32 cellular contexts compared by ENCODE assay signal in the genomic region with DNA sequence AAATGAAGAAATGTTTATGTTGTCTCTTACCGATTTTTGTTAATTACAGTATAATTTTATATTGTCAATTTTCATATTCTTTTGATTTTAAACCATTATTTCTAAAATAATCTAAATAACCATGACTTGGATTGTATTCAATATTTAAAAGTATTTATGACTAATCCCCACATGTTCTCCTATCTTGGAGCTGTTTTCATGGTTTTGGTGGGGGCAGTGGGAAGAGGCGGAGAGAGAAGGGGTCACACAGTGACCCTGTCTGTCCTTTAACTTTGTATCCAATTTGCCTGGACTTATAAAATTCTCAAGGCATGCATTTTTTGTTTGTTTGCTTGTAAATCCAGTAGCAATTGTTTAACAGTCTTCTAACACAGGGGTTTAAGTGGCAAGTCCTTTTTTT.
"Had no signal": no experiment of that assay in that cellular context is flagged by ENCODE, and none has a peak within 500 bp of the region (broad histone marks: within the 10 kb centered on the region; RNA-seq: fewer than 3 reads in every experiment).

No MANE protein-coding gene starts in this region.

- FAIRE-seq: TTC549 had no signal

- H3K4me2 ChIP-seq: SK-N-SH had no signal

- H3K27me3 ChIP-seq: SJSA1 had no signal

- H3K36me3 Mint-ChIP-seq: activated CD8-positive, alpha-beta memory T cell treated with anti-CD3 and anti-CD28 coated beads, Interleukin-2, amount 10 ng/mL, durations not matched to agents 7 days and 5 days; activated naive CD4-positive, alpha-beta T cell treated with anti-CD3 and anti-CD28 coated beads, Interleukin-2, amount 50 U/mL, for 24 hours; activated naive CD8-positive, alpha-beta T cell treated with anti-CD3 and anti-CD28 coated beads, Interleukin-2, amount 10 ng/mL, durations not matched to agents 7 days and 5 days had no signal

- H3K9ac ChIP-seq: SK-N-SH had no signal

- H3K36me3 ChIP-seq: SJSA1 had no signal

- H3K9me3 Mint-ChIP-seq: activated B cell treated with CpG ODN at 0.5 μM for 24 hours; activated CD4-positive, alpha-beta memory T cell treated with anti-CD3 and anti-CD28 coated beads, Interleukin-2, amount 10 ng/mL, durations not matched to agents 7 days and 5 days; activated naive CD4-positive, alpha-beta T cell treated with anti-CD3 and anti-CD28 coated beads, Interleukin-2, amount 50 U/mL, for 24 hours; activated naive CD8-positive, alpha-beta T cell treated with anti-CD3 and anti-CD28 coated beads, Interleukin-2, amount 10 ng/mL, durations not matched to agents 7 days and 5 days; activated T-helper 17 cell treated with anti-CD3 and anti-CD28 coated beads, Interleukin-2, amount 50 U/mL, for 72 hours; T-helper 1 cell treated with Interleukin-12 subunit alpha and Interleukin-12 subunit beta and Interleukin-4 antibody, amounts not matched to agents 30 μg/mL and 1 μg/mL, for 36 hours; T-helper 2 cell treated with Interferon-gamma antibody and Interleukin-4, amounts not matched to agents 5 μg/mL and 100 μg/mL, for 36 hours had no signal

- H3K27ac Mint-ChIP-seq: activated B cell treated with CpG ODN at 0.5 μM for 24 hours; activated CD4-positive, alpha-beta memory T cell treated with anti-CD3 and anti-CD28 coated beads, Interleukin-2, amount 10 ng/mL, durations not matched to agents 7 days and 5 days; activated CD8-positive, alpha-beta memory T cell treated with anti-CD3 and anti-CD28 coated beads, Interleukin-2, amount 10 ng/mL, durations not matched to agents 7 days and 5 days; activated naive CD4-positive, alpha-beta T cell treated with anti-CD3 and anti-CD28 coated beads, Interleukin-2, amount 50 U/mL, for 24 hours; activated naive CD8-positive, alpha-beta T cell treated with anti-CD3 and anti-CD28 coated beads, Interleukin-2, amount 10 ng/mL, durations not matched to agents 7 days and 5 days; activated T-cell treated with anti-CD3 and anti-CD28 coated beads, Interleukin-2, amount 50 U/mL, for 72 hours; activated T-helper 17 cell treated with anti-CD3 and anti-CD28 coated beads, Interleukin-2, amount 50 U/mL, for 72 hours; T-helper 1 cell treated with Interleukin-12 subunit alpha and Interleukin-12 subunit beta and Interleukin-4 antibody, amounts not matched to agents 30 μg/mL and 1 μg/mL, for 36 hours; T-helper 2 cell treated with Interferon-gamma antibody and Interleukin-4, amounts not matched to agents 5 μg/mL and 100 μg/mL, for 36 hours had no signal

- H3K4me3 ChIP-seq: SJSA1 had no signal

- H3K4me1 Mint-ChIP-seq: activated B cell treated with CpG ODN at 0.5 μM for 24 hours; activated CD4-positive, alpha-beta memory T cell treated with anti-CD3 and anti-CD28 coated beads, Interleukin-2, amount 10 ng/mL, durations not matched to agents 7 days and 5 days; activated CD8-positive, alpha-beta memory T cell treated with anti-CD3 and anti-CD28 coated beads, Interleukin-2, amount 10 ng/mL, durations not matched to agents 7 days and 5 days; activated naive CD4-positive, alpha-beta T cell treated with anti-CD3 and anti-CD28 coated beads, Interleukin-2, amount 50 U/mL, for 24 hours; activated naive CD8-positive, alpha-beta T cell treated with anti-CD3 and anti-CD28 coated beads, Interleukin-2, amount 10 ng/mL, durations not matched to agents 7 days and 5 days; activated T-helper 17 cell treated with anti-CD3 and anti-CD28 coated beads, Interleukin-2, amount 50 U/mL, for 72 hours had no signal

- DNase-seq: activated B cell treated with CpG ODN at 0.5 μM for 24 hours; activated CD4-positive, alpha-beta memory T cell treated with anti-CD3 and anti-CD28 coated beads, Interleukin-2, amount 10 ng/mL, durations not matched to agents 7 days and 5 days; activated CD4-positive, alpha-beta T cell treated with anti-CD3 and anti-CD28 coated beads for 4 hours; activated CD4-positive, alpha-beta T cell treated with anti-CD3 and anti-CD28 coated beads, Interleukin-2, amount 50 U/mL, for 1 hour; activated CD4-positive, CD25-positive, alpha-beta regulatory T cell treated with anti-CD3 and anti-CD28 coated beads, Interleukin-2, amount 50 U/mL, for 72 hours; activated CD8-positive, alpha-beta memory T cell treated with anti-CD3 and anti-CD28 coated beads for 24 hours; activated CD8-positive, alpha-beta memory T cell treated with anti-CD3 and anti-CD28 coated beads, Interleukin-2, amount 10 ng/mL, durations not matched to agents 7 days and 5 days; activated CD8-positive, alpha-beta memory T cell treated with anti-CD3 and anti-CD28 coated beads, Interleukin-2, amount 50 U/mL, for 48 hours; activated effector memory CD4-positive, alpha-beta T cell treated with anti-CD3 and anti-CD28 coated beads, Interleukin-2, amount 50 U/mL, for 16 hours; activated naive CD4-positive, alpha-beta T cell; activated naive CD8-positive, alpha-beta T cell treated with anti-CD3 and anti-CD28 coated beads, Interleukin-2, amount 10 ng/mL, durations not matched to agents 7 days and 5 days; activated T-cell treated with anti-CD3 and anti-CD28 coated beads, Interleukin-2, amount 50 U/mL, for 72 hours; NCI-H1048; NCI-H1105 treated with DMSO at 0.1 percent for 48 hours; NCI-H1436; NCI-H1694; NCI-H1930; NCI-H2081 treated with DMSO at 0.1 percent for 48 hours; NCI-H226; NCI-H446 treated with DMSO at 0.1 percent for 48 hours; NCI-H524; NCI-H69; SHP77; SK-N-SH had no signal

- H3K4me3 Mint-ChIP-seq: activated B cell treated with CpG ODN at 0.5 μM for 24 hours; activated CD4-positive, alpha-beta memory T cell treated with anti-CD3 and anti-CD28 coated beads, Interleukin-2, amount 10 ng/mL, durations not matched to agents 7 days and 5 days; activated CD8-positive, alpha-beta memory T cell treated with anti-CD3 and anti-CD28 coated beads, Interleukin-2, amount 10 ng/mL, durations not matched to agents 7 days and 5 days; activated naive CD4-positive, alpha-beta T cell treated with anti-CD3 and anti-CD28 coated beads, Interleukin-2, amount 50 U/mL, for 24 hours; activated naive CD8-positive, alpha-beta T cell treated with anti-CD3 and anti-CD28 coated beads, Interleukin-2, amount 10 ng/mL, durations not matched to agents 7 days and 5 days; activated T-cell treated with anti-CD3 and anti-CD28 coated beads, Interleukin-2, amount 50 U/mL, for 72 hours; activated T-helper 17 cell treated with anti-CD3 and anti-CD28 coated beads, Interleukin-2, amount 50 U/mL, for 72 hours; T-helper 1 cell treated with Interleukin-12 subunit alpha and Interleukin-12 subunit beta and Interleukin-4 antibody, amounts not matched to agents 30 μg/mL and 1 μg/mL, for 36 hours; T-helper 2 cell treated with Interferon-gamma antibody and Interleukin-4, amounts not matched to agents 5 μg/mL and 100 μg/mL, for 36 hours had no signal

- ATAC-seq: activated CD8-positive, alpha-beta memory T cell treated with anti-CD3 and anti-CD28 coated beads, Interleukin-2, amount 10 ng/mL, durations not matched to agents 7 days and 5 days; activated T-cell treated with anti-CD3 and anti-CD28 coated beads, Interleukin-2, amount 50 U/mL, for 72 hours; activated T-helper 17 cell treated with anti-CD3 and anti-CD28 coated beads, Interleukin-2, amount 50 U/mL, for 72 hours; Panc1 had no signal

- H3K27ac ChIP-seq: SJSA1, VCaP had no signal

- H3K27me3 Mint-ChIP-seq: activated B cell treated with CpG ODN at 0.5 μM for 24 hours; activated CD4-positive, alpha-beta memory T cell treated with anti-CD3 and anti-CD28 coated beads, Interleukin-2, amount 10 ng/mL, durations not matched to agents 7 days and 5 days; activated CD8-positive, alpha-beta memory T cell treated with anti-CD3 and anti-CD28 coated beads, Interleukin-2, amount 10 ng/mL, durations not matched to agents 7 days and 5 days had no signal

- H3K9me3 ChIP-seq: SJSA1, SK-N-SH had no signal

- H3K4me1 ChIP-seq: SJSA1 had no signal
